ENCODE assay signal across 14 cellular contexts in the genomic region with DNA sequence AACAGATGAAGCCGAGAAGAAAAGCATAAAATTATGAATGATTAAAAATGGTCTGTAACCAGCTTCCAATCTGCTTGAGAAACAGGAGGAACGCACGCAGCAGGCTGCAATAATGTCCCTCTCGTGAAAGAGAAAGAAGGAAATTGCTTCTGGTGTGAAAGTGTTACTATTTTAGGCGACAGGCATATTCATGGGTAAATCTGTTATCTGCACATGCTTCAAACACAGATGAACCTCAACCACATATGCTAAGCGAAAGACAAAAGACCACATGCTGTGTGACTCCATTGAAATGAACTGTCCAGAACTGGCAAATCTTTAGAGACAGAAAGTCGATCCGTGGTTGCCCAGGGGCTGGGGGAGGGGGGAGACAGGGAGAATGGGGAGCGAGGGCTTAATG. TPM values are rescaled to one million over a fixed set of nuclear protein-coding genes. Genes with fewer than 3 reads are reported as not detected.
A peak's percentile ranks its signal among the peaks of the same experiment; 100 is the strongest.
DNase-seq lines count a peak whose midpoint lies in the region; ATAC-seq, FAIRE-seq and TF ChIP-seq lines count a peak whose summit lies in the region.
"Had no signal": no experiment of that assay in that cellular context is flagged by ENCODE, and none has a peak within 500 bp of the region (broad histone marks: within the 10 kb centered on the region; RNA-seq: fewer than 3 reads in every experiment).

No MANE protein-coding gene starts in this region.

- no peak overlapping the region for H2AFZ ChIP-seq in K562 (ENCODE audit: low read depth, low read length)

- no peaks in the 10 kb centered on the region for H3K36me3 ChIP-seq in CD4-positive, alpha-beta memory T cell (ENCODE audit: insufficient read depth, low read length)
- H3K36me3 ChIP-seq in K562 (ENCODE audit: control insufficient read depth, insufficient read depth, low read length) (no peaks in the 10 kb centered on the region), spleen (no peaks in the 10 kb centered on the region)

- H3K4me1 Mint-ChIP-seq in CD4-positive, alpha-beta memory T cell: peaks cover 2 to 9% (median 5%) of the 10 kb centered on the region in 4 donors

- H3K4me1 ChIP-seq in CD4-positive, alpha-beta memory T cell (ENCODE audit: insufficient read depth, low read length): no peaks in the 10 kb centered on the region
- no peaks in the 10 kb centered on the region; a peak in 1 of 5 replicates for H3K4me1 ChIP-seq in K562 (replicated peaks in 1 of 2; ENCODE audit: control insufficient read depth in 2 of 2, insufficient read depth in 2 of 2, low read length in 2 of 2)
- peaks cover 0 to 6% (median 0%) of the 10 kb centered on the region in 6 donors for H3K4me1 ChIP-seq in spleen

- ATAC-seq in K562 (no peak), GM19452 (IDR thresholded peaks at IDR 0.05; ENCODE audit: unreplicated experiment) (no peak)

- H3K4me3 ChIP-seq in CD4-positive, alpha-beta memory T cell (ENCODE audit: low read length in 2 of 2): no peak overlapping the region
- H3K4me3 ChIP-seq in GM12865 (ENCODE audit: low read depth, low read length) (no peak overlapping the region), K562 (no peak overlapping the region), spleen (no peak overlapping the region)

- H3K79me2 ChIP-seq in K562 (ENCODE audit: control insufficient read depth, insufficient read depth, low read length): no peaks in the 10 kb centered on the region

- no peak for DNase-seq in CD4-positive, alpha-beta memory T cell
- DNase-seq in GM12865 (ENCODE audit: low read depth): peak; percentile 48
- peak; percentile 5 for DNase-seq in NCI-H2107 (lab: John Stamatoyannopoulos, UW)
- no peak for DNase-seq in K562 (ENCODE audit: extremely low read depth in 1 of 4, low spot score in 3 of 4)
- no peak for DNase-seq in spleen
- DNase-seq in NCI-H2196 treated with DMSO at 0.1 percent for 48 hours (lab: John Stamatoyannopoulos, UW; ENCODE audit: unreplicated experiment): no peak
- DNase-seq: activated CD8-positive, alpha-beta memory T cell treated with anti-CD3 and anti-CD28 coated beads, Interleukin-2, amount 50 U/mL, for 48 hours; effector CD4-positive, alpha-beta T cell; IMR-90; NCI-H1436 treated with DMSO at 0.1 percent for 48 hours had no signal

- in situ Hi-C loops in K562 (cut with MboI): no loop called here

- WGBS in K562 (ENCODE audit: insufficient coverage, low coverage, missing lambda C conversion rate): 1% methylated on average over 9 of the region's 9 CpGs
- 15 to 47% (median 19%) methylated on average over 9 of the region's 9 CpGs for WGBS in spleen, 5 donors

- no peaks in the 10 kb centered on the region for H3K27me3 ChIP-seq in CD4-positive, alpha-beta memory T cell (ENCODE audit: insufficient read depth, low read length)
- H3K27me3 ChIP-seq in K562 (ENCODE audit: control insufficient read depth in 2 of 2, insufficient read depth in 2 of 2, low read length in 2 of 2) (peaks cover 3 to 16% of the 10 kb centered on the region in 2 experiments; a peak in 3 of 5 replicates), spleen (replicated peaks in 1 of 7) (no peaks in the 10 kb centered on the region)

- POLR2A ChIA-PET in CD4-positive, alpha-beta memory T cell (lab: Charles Lee; ENCODE audit: partially characterized antibody): no interaction called here
- POLR2A ChIA-PET in K562 (lab: Yijun Ruan, JAX): no interaction called here

- no peak for TF ChIP-seq CTCF in GM12865 (IDR thresholded peaks at IDR 0.05; ENCODE audit: insufficient read depth, low read depth, low read length, missing control alignments)
- TF ChIP-seq CTCF in K562 (IDR thresholded peaks at IDR 0.05 in 2 of 3, conservative IDR thresholded peaks at IDR 0.05 in 1 of 3; ENCODE audit: insufficient read depth in 2 of 3, low read depth in 1 of 3, low read length in 3 of 3): no peak
- TF ChIP-seq CTCF in spleen (IDR thresholded peaks at IDR 0.05 in 8 of 11, conservative IDR thresholded peaks at IDR 0.05 in 3 of 11): no peak

- H3K9me3 Mint-ChIP-seq in CD4-positive, alpha-beta memory T cell: peaks cover 0 to 4% (median 0%) of the 10 kb centered on the region in 8 donors
- H3K9me3 Mint-ChIP-seq: memory B cell had no signal

- TF ChIP-seq RAD21 in K562 (CRISPR knock-in tag; conservative IDR thresholded peaks at IDR 0.05 in 1 of 2, IDR thresholded peaks at IDR 0.05 in 1 of 2): no peak

- H3K4me2 ChIP-seq in K562 (ENCODE audit: insufficient read depth, low read length): no peak overlapping the region

- peaks cover 2 to 3% of the 10 kb centered on the region in 2 donors for H3K27me3 Mint-ChIP-seq in CD4-positive, alpha-beta memory T cell

- TF ChIP-seq POLR2A in K562 (conservative IDR thresholded peaks at IDR 0.05) (no peak), spleen (IDR thresholded peaks at IDR 0.05) (no peak)

- peak overlapping the region in 1 of 7 donors; percentile 55 for H3K27ac Mint-ChIP-seq in CD4-positive, alpha-beta memory T cell
- H3K27ac Mint-ChIP-seq: memory B cell had no signal

- no peaks in the 10 kb centered on the region for H3K36me3 Mint-ChIP-seq in CD4-positive, alpha-beta memory T cell
- H3K36me3 Mint-ChIP-seq: memory B cell had no signal

- TF ChIP-seq EP300 in K562 (IDR thresholded peaks at IDR 0.05; ENCODE audit: low read length): no peak

- CTCF ChIA-PET in CD4-positive, alpha-beta memory T cell (lab: Charles Lee; ENCODE audit: partially characterized antibody): no interaction called here
- CTCF ChIA-PET in K562 (lab: Yijun Ruan, JAX; ENCODE audit: low intra/inter-chr PET ratio): no interaction called here

- no peaks in the 10 kb centered on the region for H4K20me1 ChIP-seq in K562 (replicated peaks; ENCODE audit: control insufficient read depth, insufficient read depth, low read length)

- H3K9me3 ChIP-seq in CD4-positive, alpha-beta memory T cell (ENCODE audit: control insufficient read depth in 1 of 2, low read length in 2 of 2): no peaks in the 10 kb centered on the region
- H3K9me3 ChIP-seq in K562 (replicated peaks; ENCODE audit: control insufficient read depth, insufficient read depth, low read depth, low read length) (no peaks in the 10 kb centered on the region), spleen (no peaks in the 10 kb centered on the region)

- H3K9me1 ChIP-seq in K562 (ENCODE audit: control insufficient read depth, insufficient read depth, low read length): no peaks in the 10 kb centered on the region

- H3K27ac ChIP-seq in CD4-positive, alpha-beta memory T cell (ENCODE audit: low read depth, low read length): no peak overlapping the region
- H3K27ac ChIP-seq in K562 (ENCODE audit: extremely low read depth, low read depth, low read length) (no peak overlapping the region), spleen (peak overlapping the region in 4 of 8 donors; percentile 17 to 58 (median 48))

- H3K4me3 Mint-ChIP-seq in CD4-positive, alpha-beta memory T cell: peak overlapping the region in 6 of 8 donors; percentile 17 to 49 (median 38)
- H3K4me3 Mint-ChIP-seq: memory B cell had no signal

- no peak overlapping the region for H3K9ac ChIP-seq in K562 (ENCODE audit: insufficient read depth in 1 of 2, low read depth in 2 of 2, low read length in 2 of 2)

- BruUV-seq in K562 (replicated peaks; lab: Mats Ljungman, UMichigan): no TSS peak

- intact Hi-C loops in CD4-positive, alpha-beta memory T cell (cut with micrococcal nuclease): no loop called here
- intact Hi-C loops in K562 (cut with micrococcal nuclease): no loop called here
- intact Hi-C loops in spleen (cut with DNase I; ENCODE audit: low total_unique reads): no loop called here

- no peak for FAIRE-seq in K562 (lab: Jason Lieb, UNC)

RNA-seq across cellular contexts. Expression of a gene that starts 3.4 kb away (rescaled TPM):
- total RNA-seq in CD4-positive, alpha-beta memory T cell: not detected
- polyA plus RNA-seq in CD4-positive, alpha-beta memory T cell: not detected
- not detected in 2 replicates for total RNA-seq in K562 (2011; cell fraction: chromatin; rRNA removed; ENCODE audit: low replicate concordance)
- total RNA-seq in K562 (2011; cell fraction: nucleolus; rRNA removed): not detected in 2 replicates
- not detected in 2 replicates for total RNA-seq in K562 (2011; cell fraction: nucleoplasm; rRNA removed)
- total RNA-seq in K562 (2014; rRNA removed): not detected in 2 replicates
- total RNA-seq in K562 (2014; rRNA removed; fragmentation: Illumina TruSeq; extraction: Trizol): not detected in 2 replicates
- total RNA-seq in K562 (2015; rRNA removed; fragmentation: Illumina TruSeq; extraction: Trizol): not detected in 2 replicates
- not detected in 2 replicates for total RNA-seq in K562 (2021)
- not detected in 2 replicates for polyA plus RNA-seq in K562 (2011; rRNA removed)
- polyA plus RNA-seq in K562 (2011; cell fraction: cytosol; rRNA removed): not detected in 2 replicates
- polyA plus RNA-seq in K562 (2011; cell fraction: nucleus; rRNA removed): not detected in 2 replicates
- polyA plus RNA-seq in K562 (2012): not detected in 2 replicates
- not detected in 2 replicates for polyA plus RNA-seq in K562 (2014; fragmentation: Illumina TruSeq; extraction: Trizol)
- polyA plus RNA-seq in K562 (2014; fragmentation: Nextera tagmentation; extraction: Ambion mirVana): not detected
- polyA plus RNA-seq in K562 (2014; rRNA removed): not detected in 2 replicates
- not detected in 2 replicates for polyA minus RNA-seq in K562 (2011; rRNA and poly(A)+ RNA removed)
- polyA minus RNA-seq in K562 (2011; cell fraction: cytosol; rRNA and poly(A)+ RNA removed): not detected in 2 replicates
- polyA minus RNA-seq in K562 (2011; cell fraction: nucleus; rRNA and poly(A)+ RNA removed): not detected in 2 replicates
- total RNA-seq in spleen: not detected
- polyA plus RNA-seq in spleen: under 1 TPM in 1 of 3 donors, not detected in 2; 0.04 TPM
- total RNA-seq: IMR-90, osteocyte, temporal lobe had no signal
- polyA plus RNA-seq: IMR-90 had no signal

RNA-seq across cellular contexts. Expression of a gene that starts 39.0 kb away (rescaled TPM):
- under 1 TPM in 1 of 2 experiments, not detected in 1; 1.00 TPM for total RNA-seq in CD4-positive, alpha-beta memory T cell
- polyA plus RNA-seq in CD4-positive, alpha-beta memory T cell: not detected
- total RNA-seq in K562 (2011; cell fraction: chromatin; rRNA removed; ENCODE audit: low replicate concordance): not detected in 2 replicates
- total RNA-seq in K562 (2011; cell fraction: nucleolus; rRNA removed): not detected in 2 replicates
- total RNA-seq in K562 (2011; cell fraction: nucleoplasm; rRNA removed): not detected in 2 replicates
- total RNA-seq in K562 (2014; rRNA removed): not detected in 2 replicates
- total RNA-seq in K562 (2014; rRNA removed; fragmentation: Illumina TruSeq; extraction: Trizol): not detected in 2 replicates
- total RNA-seq in K562 (2015; rRNA removed; fragmentation: Illumina TruSeq; extraction: Trizol): not detected in 2 replicates
- not detected in 2 replicates for total RNA-seq in K562 (2021)
- not detected in 2 replicates for polyA plus RNA-seq in K562 (2011; rRNA removed)
- polyA plus RNA-seq in K562 (2011; cell fraction: cytosol; rRNA removed): not detected in 2 replicates
- polyA plus RNA-seq in K562 (2011; cell fraction: nucleus; rRNA removed): not detected in 2 replicates
- not detected in 2 replicates for polyA plus RNA-seq in K562 (2012)
- polyA plus RNA-seq in K562 (2014; fragmentation: Illumina TruSeq; extraction: Trizol): not detected in 2 replicates
- not detected for polyA plus RNA-seq in K562 (2014; fragmentation: Nextera tagmentation; extraction: Ambion mirVana)
- not detected in 2 replicates for polyA plus RNA-seq in K562 (2014; rRNA removed)
- not detected in 2 replicates for polyA minus RNA-seq in K562 (2011; rRNA and poly(A)+ RNA removed)
- polyA minus RNA-seq in K562 (2011; cell fraction: cytosol; rRNA and poly(A)+ RNA removed): not detected in 2 replicates
- not detected in 2 replicates for polyA minus RNA-seq in K562 (2011; cell fraction: nucleus; rRNA and poly(A)+ RNA removed)
- 1 to 10 TPM in 1 of 7 donors, under 1 TPM in 2, not detected in 4; 0.47 to 2.7 (median 0.87) TPM for total RNA-seq in spleen
- polyA plus RNA-seq in spleen: under 1 TPM; 0.10 to 0.35 (median 0.27) TPM
- total RNA-seq: IMR-90 had no signal
- polyA plus RNA-seq: IMR-90 had no signal

Comparison
In these comparisons a context has a peak if more than half of its experiments do, and no peak if none do; other contexts are left out.
1. DNase-seq: peak in GM12865 (single experiment) and NCI-H2107 (single experiment); none in CD4-positive, alpha-beta memory T cell (0 of 5), K562 (0 of 4), spleen (single experiment) and NCI-H2196 treated with DMSO at 0.1 percent for 48 hours (single experiment).